ENCODE assay signal across 14 cellular contexts in genomic region chr2:171436307-171436706, GRCh38. TPM values are rescaled to one million over a fixed set of nuclear protein-coding genes. Genes with fewer than 3 reads are reported as not detected.
A peak's percentile ranks its signal among the peaks of the same experiment; 100 is the strongest.
DNase-seq lines count a peak whose midpoint lies in the region; ATAC-seq, FAIRE-seq and TF ChIP-seq lines count a peak whose summit lies in the region.
"Had no signal": no experiment of that assay in that cellular context is flagged by ENCODE, and none has a peak within 500 bp of the region (broad histone marks: within the 10 kb centered on the region; RNA-seq: fewer than 3 reads in every experiment).

No MANE protein-coding gene starts in this region.

- peaks cover 3% of the 10 kb centered on the region for H4K20me1 ChIP-seq in astrocyte (ENCODE audit: insufficient read depth, low read length)

- peaks cover 17% of the 10 kb centered on the region for H3K36me3 Mint-ChIP-seq in astrocyte (ENCODE audit: low read depth, unreplicated experiment)

- H2AFZ ChIP-seq in astrocyte (ENCODE audit: low read depth, low read length), result no peak overlapping the region
- H2AFZ ChIP-seq: parathyroid adenoma had no signal

- no peak overlapping the region for H3K4me3 ChIP-seq in AG10803 (ENCODE audit: low read length)
- H3K4me3 ChIP-seq in astrocyte (ENCODE audit: insufficient read depth, low read depth, low read length), result no peak overlapping the region
- H3K4me3 ChIP-seq: lower lobe of right lung, suprapubic skin had no signal

- no peak for FAIRE-seq in astrocyte (lab: Jason Lieb, UNC)

- H3K27ac ChIP-seq in astrocyte (ENCODE audit: low read depth, low read length), result no peak overlapping the region
- H3K27ac ChIP-seq: lower lobe of right lung, parathyroid adenoma, suprapubic skin had no signal

- peak overlapping the region; percentile 81 for H3K27ac Mint-ChIP-seq in astrocyte (ENCODE audit: unreplicated experiment)

- in situ Hi-C loops in KBM-7 (cut with MboI; ENCODE audit: low pct_unique_long_range_greater_than_20kb, low sequenced_read_pairs), result loop anchor here (25.0 kb wide), 1 partner anchor 474 kb away; no protein-coding TSS in a partner anchor

- H3K36me3 ChIP-seq in astrocyte (ENCODE audit: insufficient read depth, low read length), result peaks cover 20% of the 10 kb centered on the region

- peaks cover 13% of the 10 kb centered on the region for H3K4me1 Mint-ChIP-seq in astrocyte (ENCODE audit: low read depth, unreplicated experiment)

- H3K79me2 ChIP-seq in astrocyte (ENCODE audit: insufficient read depth, low read length), result peaks cover 25% of the 10 kb centered on the region

- no peaks in the 10 kb centered on the region for H3K27me3 Mint-ChIP-seq in astrocyte (ENCODE audit: low read depth, unreplicated experiment)
- H3K27me3 Mint-ChIP-seq: IgD-negative memory B cell had no signal

- no peak overlapping the region for H3K9ac ChIP-seq in astrocyte (ENCODE audit: low read length)
- H3K9ac ChIP-seq: parathyroid adenoma had no signal

- peaks cover 9% of the 10 kb centered on the region for H3K4me1 ChIP-seq in astrocyte (ENCODE audit: insufficient read depth, low read length)

- DNase-seq in AG10803 (ENCODE audit: low read depth) (peak; percentile 81), HT1080 (ENCODE audit: low read depth) (peak; percentile 87), astrocyte (ENCODE audit: low read depth) (peak; percentile 89), iris pigment epithelial cell (ENCODE audit: low read depth) (peak; percentile 96), SK-N-DZ (ENCODE audit: low spot score) (no peak), KBM-7 (no peak)
- DNase-seq: activated T-cell treated with anti-CD3 and anti-CD28 coated beads, Interleukin-2, amount 50 U/mL, for 1 hour; lower lobe of right lung; NCI-H2171 had no signal

- H3K9me3 Mint-ChIP-seq in astrocyte (ENCODE audit: unreplicated experiment), result peaks cover 5% of the 10 kb centered on the region
- H3K9me3 Mint-ChIP-seq: IgD-negative memory B cell had no signal

- H3K27me3 ChIP-seq in astrocyte (ENCODE audit: insufficient read depth, low read length), result no peaks in the 10 kb centered on the region
- H3K27me3 ChIP-seq: suprapubic skin had no signal

- TF ChIP-seq CTCF in AG10803 (conservative IDR thresholded peaks at IDR 0.05; ENCODE audit: low read length), result no peak
- TF ChIP-seq CTCF in astrocyte (IDR thresholded peaks at IDR 0.05; ENCODE audit: insufficient read depth, low read depth, low read length), result no peak

- H3K4me2 ChIP-seq in astrocyte (ENCODE audit: low read length), result no peak overlapping the region

- peak overlapping the region; percentile 34 for H3K4me3 Mint-ChIP-seq in astrocyte (ENCODE audit: unreplicated experiment)

- peaks cover 4% of the 10 kb centered on the region for H3K9me3 ChIP-seq in astrocyte (ENCODE audit: insufficient read depth, low read depth, low read length)
- H3K9me3 ChIP-seq: lower lobe of right lung, suprapubic skin had no signal

- ATAC-seq in HG02759 (IDR thresholded peaks at IDR 0.05; ENCODE audit: unreplicated experiment) (no peak), HG03280 (IDR thresholded peaks at IDR 0.05; ENCODE audit: unreplicated experiment) (no peak)
- ATAC-seq: lower lobe of right lung had no signal

RNA-seq across cellular contexts. Expression of gene DCAF17, which starts 2.3 kb away (rescaled TPM):
- total RNA-seq in HT1080 (2014; rRNA removed; shearing (Covaris generic)), result 15.2 and 18.5 TPM in 2 replicates
- 13.4 and 17.5 TPM in 2 replicates for polyA plus RNA-seq in HT1080 (2015; cell fraction: cytosol; rRNA removed)
- 36.7 and 39.0 TPM in 2 replicates for polyA plus RNA-seq in HT1080 (2015; cell fraction: nucleus; rRNA removed)
- total RNA-seq in astrocyte, result 21.4 and 25.2 TPM in 2 replicates
- polyA plus RNA-seq in SK-N-DZ (2014; cell fraction: cytosol; rRNA removed), result 16.5 and 22.0 TPM in 2 replicates
- polyA plus RNA-seq in SK-N-DZ (2014; cell fraction: nucleus; rRNA removed), result 35.3 and 43.2 TPM in 2 replicates

RNA-seq across cellular contexts. Expression of gene METTL8, which starts 2.5 kb away (rescaled TPM):
- total RNA-seq in HT1080 (2014; rRNA removed; shearing (Covaris generic)), result 34.3 and 36.1 TPM in 2 replicates
- 32.3 and 37.7 TPM in 2 replicates for polyA plus RNA-seq in HT1080 (2015; cell fraction: cytosol; rRNA removed)
- polyA plus RNA-seq in HT1080 (2015; cell fraction: nucleus; rRNA removed), result 18.4 and 22.3 TPM in 2 replicates
- total RNA-seq in astrocyte, result 32.4 and 40.4 TPM in 2 replicates
- polyA plus RNA-seq in SK-N-DZ (2014; cell fraction: cytosol; rRNA removed), result 5.1 and 9.4 TPM in 2 replicates
- polyA plus RNA-seq in SK-N-DZ (2014; cell fraction: nucleus; rRNA removed), result 6.1 and 7.4 TPM in 2 replicates

Comparison
In these comparisons a context has a peak if more than half of its experiments do, and no peak if none do; other contexts are left out.
1. DNase-seq: peak in AG10803 (single experiment), HT1080 (single experiment), astrocyte (single experiment) and iris pigment epithelial cell (single experiment); none in SK-N-DZ (single experiment) and KBM-7 (single experiment).